Comparison of ENCODE assay signal across 8 cellular contexts in the genomic region with DNA sequence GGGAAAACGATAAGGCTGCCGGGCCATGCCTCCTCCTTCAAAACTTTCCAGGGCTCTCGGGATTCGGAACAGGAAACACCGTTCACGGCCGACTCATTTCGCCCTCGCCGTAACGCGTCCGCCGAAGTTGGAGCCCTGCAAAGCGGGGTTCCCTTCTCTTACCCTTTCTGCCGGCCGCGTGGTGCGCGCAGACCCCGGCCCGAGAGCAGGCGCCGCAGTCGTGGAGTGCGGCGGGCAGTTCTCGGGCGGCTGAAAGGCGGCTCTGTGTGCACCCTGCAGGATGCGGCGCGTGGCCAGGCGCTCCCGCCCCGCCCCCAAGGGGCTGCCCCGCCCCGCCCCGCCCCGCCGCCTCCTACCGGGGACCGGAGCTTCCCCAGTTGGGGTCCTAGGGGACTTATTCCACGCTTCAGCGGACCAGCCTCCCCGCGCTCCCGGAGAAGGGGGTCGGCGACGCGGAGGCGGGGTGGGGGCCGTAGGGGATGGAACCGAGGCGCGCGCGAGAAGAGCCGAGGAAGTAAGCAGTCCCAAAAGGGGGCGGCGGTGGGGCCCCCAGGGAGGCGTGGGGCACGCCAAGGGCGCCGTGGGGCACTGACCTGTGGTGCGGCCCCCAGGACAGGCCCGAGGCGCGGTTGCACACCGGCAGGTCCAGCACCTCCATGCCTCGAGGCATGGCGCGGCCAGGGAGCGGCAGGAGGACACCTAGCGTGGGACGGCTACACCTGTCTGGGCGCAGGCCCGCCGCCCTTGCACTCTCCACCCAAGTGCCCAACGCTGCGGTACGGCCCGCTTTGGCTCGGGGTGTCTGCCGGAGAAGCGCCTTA. TPM values are rescaled to one million over a fixed set of nuclear protein-coding genes. Genes with fewer than 3 reads are reported as not detected.
DNase-seq lines count a peak whose midpoint lies in the region; ATAC-seq and TF ChIP-seq lines count a peak whose summit lies in the region.

A gene (minus strand): TSS at position 268 of the 821 bp plus-strand sequence. CDS start 241 bp downstream, at position 27.

- TF ChIP-seq CTCF in Panc1 (IDR thresholded peaks at IDR 0.05): peak; percentile 52

- peak within 1 kb of the TSS; percentile 89 to 98 (median 94) for H3K4me3 Mint-ChIP-seq in CD8-positive, alpha-beta memory T cell

- H3K27me3 ChIP-seq in CD8-positive, alpha-beta memory T cell (ENCODE audit: insufficient read depth, low read length, poor library complexity, severe bottlenecking): peaks cover 4% of the 10 kb centered on the region
- peaks cover 21% of the 10 kb centered on the region for H3K27me3 ChIP-seq in Panc1 (ENCODE audit: control insufficient read depth, insufficient read depth, low read length)
- peaks cover 2% of the 10 kb centered on the region for H3K27me3 ChIP-seq in right cardiac atrium (ENCODE audit: control insufficient read depth, insufficient read depth)

- intact Hi-C loops in Panc1 (cut with micrococcal nuclease; ENCODE audit: unreplicated experiment) (no loop called here), right cardiac atrium (cut with DNase I) (no loop called here), sciatic nerve (cut with DNase I) (no loop called here)

- peak within 1 kb of the TSS; percentile 85 for H3K4me3 ChIP-seq in CD8-positive, alpha-beta memory T cell (ENCODE audit: low read length)
- peak within 1 kb of the TSS; percentile 64 to 86 for H3K4me3 ChIP-seq in Panc1 (ENCODE audit: low read depth in 2 of 2, low read length in 2 of 2)
- peak within 1 kb of the TSS; percentile 69 for H3K4me3 ChIP-seq in right cardiac atrium (ENCODE audit: low read length)

- ATAC-seq in HG03342 (IDR thresholded peaks at IDR 0.05; ENCODE audit: unreplicated experiment) (peak; percentile 46), Panc1 (peak; percentile 94), right cardiac atrium (peak; percentile 93 to 96), sciatic nerve (peak; percentile 78)

- peak within 1 kb of the TSS; percentile 80 to 94 (median 91) for H3K27ac Mint-ChIP-seq in CD8-positive, alpha-beta memory T cell

- no peaks in the 10 kb centered on the region for H3K9me3 Mint-ChIP-seq in CD8-positive, alpha-beta memory T cell

- H3K4me1 ChIP-seq in CD8-positive, alpha-beta memory T cell (ENCODE audit: insufficient read depth, low read length): peaks cover 24% of the 10 kb centered on the region
- peaks cover 9% of the 10 kb centered on the region; the same call in 1 of the 2 replicates for H3K4me1 ChIP-seq in Panc1 (ENCODE audit: control insufficient read depth, insufficient read depth, low read length)
- peaks cover 2% of the 10 kb centered on the region for H3K4me1 ChIP-seq in right cardiac atrium (ENCODE audit: control insufficient read depth, insufficient read depth, low read length)

- CTCF ChIA-PET in CD8-positive, alpha-beta memory T cell (lab: Charles Lee): interaction anchor here (1.1 to 4.0 kb wide), 6 partner anchors 25 to 52 kb away, joined by 3 to 34 read pairs (median 4); no protein-coding TSS in a partner anchor
- CTCF ChIA-PET in Panc1 (lab: Charles Lee): interaction anchor here (0.6 to 1.5 kb wide), 3 partner anchors 31 to 54 kb away, joined by 3 to 8 read pairs (median 4); no protein-coding TSS in a partner anchor

- TF ChIP-seq POLR2A in GM19099 (IDR thresholded peaks at IDR 0.05; ENCODE audit: extremely low read depth, insufficient read length, low read depth): peak; percentile 80

- H3K4me1 Mint-ChIP-seq in CD8-positive, alpha-beta memory T cell: peaks cover 48 to 85% (median 81%) of the 10 kb centered on the region in 3 donors

- peaks cover 0 to 5% of the 10 kb centered on the region in 2 donors for H3K27me3 Mint-ChIP-seq in CD8-positive, alpha-beta memory T cell

- peak within 1 kb of the TSS; percentile 79 for H3K27ac ChIP-seq in CD8-positive, alpha-beta memory T cell (ENCODE audit: low read depth, low read length)
- peak within 1 kb of the TSS; percentile 84 for H3K27ac ChIP-seq in Panc1 (ENCODE audit: low read length)
- no peak within 1 kb of the TSS for H3K27ac ChIP-seq in right cardiac atrium (ENCODE audit: low read length)

- POLR2A ChIA-PET in CD8-positive, alpha-beta memory T cell (lab: Charles Lee): interaction anchor here (1.0 to 2.1 kb wide), 3 partner anchors 25 to 279 kb away, joined by 3 to 9 read pairs (median 4); a partner anchor contains a TSS
- POLR2A ChIA-PET in Panc1 (lab: Charles Lee): interaction anchor here (0.6 kb wide), 2 partner anchors 97 to 262 kb away, joined by 3 to 4 read pairs; no protein-coding TSS in a partner anchor

- peak; percentile 43 to 80 (median 55) for DNase-seq in CD8-positive, alpha-beta memory T cell
- DNase-seq in Panc1 (ENCODE audit: low read depth, low spot score): no peak
- DNase-seq in activated naive CD4-positive, alpha-beta T cell treated with anti-CD3 and anti-CD28 coated beads, Interleukin-2, amount 50 U/mL, for 16 hours: peak; percentile 58
- DNase-seq in right cardiac atrium: peak; percentile 30 to 65 (median 64)
- peak; percentile 60 for DNase-seq in sciatic nerve (ENCODE audit: low spot score)
- DNase-seq in NCI-H1092 (lab: John Stamatoyannopoulos, UW): no peak

- no peaks in the 10 kb centered on the region for H3K36me3 ChIP-seq in CD8-positive, alpha-beta memory T cell (ENCODE audit: insufficient read depth, low read length)
- H3K36me3 ChIP-seq in Panc1 (ENCODE audit: control insufficient read depth, insufficient read depth, low read length): no peaks in the 10 kb centered on the region

- peaks cover 0 to 16% (median 2%) of the 10 kb centered on the region in 3 donors for H3K36me3 Mint-ChIP-seq in CD8-positive, alpha-beta memory T cell

- under 1% methylated on average over 87 of the region's 87 CpGs for WGBS in right cardiac atrium

- in situ Hi-C loops in Panc1 (cut with HindIII; ENCODE audit: low pct_unique_long_range_greater_than_20kb, low sequenced_read_pairs): no loop called here

- H3K9me3 ChIP-seq in CD8-positive, alpha-beta memory T cell (ENCODE audit: low read length): no peaks in the 10 kb centered on the region
- H3K9me3 ChIP-seq in Panc1 (ENCODE audit: control insufficient read depth, insufficient read depth, low read depth, low read length) (no peaks in the 10 kb centered on the region), right cardiac atrium (ENCODE audit: control insufficient read depth, low read length) (no peaks in the 10 kb centered on the region)

- BruUV-seq in Panc1 (replicated peaks; lab: Mats Ljungman, UMichigan): no TSS peak

RNA-seq across cellular contexts. Expression of the gene that starts here (rescaled TPM):
- total RNA-seq in CD8-positive, alpha-beta memory T cell: 100 to 1,000 TPM; 103 to 110 TPM
- polyA plus RNA-seq in CD8-positive, alpha-beta memory T cell: 18.7 TPM
- total RNA-seq in Panc1 (2021; ENCODE audit: unreplicated experiment) (22.5 TPM), right cardiac atrium (1 to 10 TPM in 1 of 4 donors, under 1 TPM in 3; 0.34 to 1.1 (median 0.54) TPM), sciatic nerve (6.5 TPM)
- polyA plus RNA-seq in Panc1 (2012; ENCODE audit: insufficient read length): 11.0 TPM
- 0.32 TPM for polyA plus RNA-seq in right cardiac atrium

Comparison
In these comparisons a context has a peak if more than half of its experiments do, and no peak if none do; other contexts are left out.
1. RNA of the gene that starts here (polyA plus RNA-seq): 18.7 TPM in CD8-positive, alpha-beta memory T cell (single experiment); 0.32 TPM in right cardiac atrium (single experiment); every median in the first group is over 10 times any median in the second.
2. DNase-seq: peak in CD8-positive, alpha-beta memory T cell (5 of 5), activated naive CD4-positive, alpha-beta T cell treated with anti-CD3 and anti-CD28 coated beads, Interleukin-2, amount 50 U/mL, for 16 hours (single experiment), right cardiac atrium (3 of 3) and sciatic nerve (single experiment); none in Panc1 (single experiment) and NCI-H1092 (single experiment).
3. Peak in every context shown above with its lines, with median percentiles within 50 percentile points of each other: H3K4me3 ChIP-seq and ATAC-seq.